In genomic region chr20:409697-410559, GRCh38 we compare ENCODE assay signal across 8 cellular contexts. TPM values are rescaled to one million over a fixed set of nuclear protein-coding genes. Genes with fewer than 3 reads are reported as not detected.
DNase-seq lines count a peak whose midpoint lies in the region; ATAC-seq, FAIRE-seq and TF ChIP-seq lines count a peak whose summit lies in the region.

No MANE protein-coding gene starts in this region.

- H3K4me1 ChIP-seq in BLaER1 treated with 17β-estradiol and CSF1 and Interleukin-3, amounts not matched to agents 10 nM and 100 nM = peaks cover 27 to 33% (median 30%) of the 10 kb centered on the region in 10 experiments
- H3K4me1 ChIP-seq in MM.1S (ENCODE audit: low read length) = peaks cover 9% of the 10 kb centered on the region

- H3K9me3 Mint-ChIP-seq in naive thymus-derived CD8-positive, alpha-beta T cell = peaks cover 0 to 2% (median 0%) of the 10 kb centered on the region in 9 donors

- peak overlapping the region; percentile 87 to 100 (median 98); a peak in 19 of 20 replicates for H3K4me3 ChIP-seq in BLaER1 treated with 17β-estradiol and CSF1 and Interleukin-3, amounts not matched to agents 10 nM and 100 nM
- H3K4me3 ChIP-seq in MM.1S (ENCODE audit: low read length) = no peak overlapping the region; the same call in 1 of the 2 replicates
- peak overlapping the region; percentile 99 for H3K4me3 ChIP-seq in bronchial epithelial cell (ENCODE audit: low read depth, low read length)

- no peaks in the 10 kb centered on the region for H3K27me3 Mint-ChIP-seq in naive thymus-derived CD8-positive, alpha-beta T cell

- H3K4me3 Mint-ChIP-seq in naive thymus-derived CD8-positive, alpha-beta T cell = peak overlapping the region; percentile 79 to 95 (median 90)

- H3K9me2 ChIP-seq in MM.1S (replicated peaks; ENCODE audit: insufficient read depth, low read length) = no peaks in the 10 kb centered on the region

- no peak for ATAC-seq in naive thymus-derived CD8-positive, alpha-beta T cell
- ATAC-seq in GM19467 (IDR thresholded peaks at IDR 0.05; ENCODE audit: unreplicated experiment) (no peak), HG03196 (IDR thresholded peaks at IDR 0.05; ENCODE audit: unreplicated experiment) (no peak)

- no peak for FAIRE-seq in bronchial epithelial cell (lab: Jason Lieb, UNC)

- H3K9ac ChIP-seq in BLaER1 treated with 17β-estradiol and CSF1 and Interleukin-3, amounts not matched to agents 10 nM and 100 nM = peak overlapping the region; percentile 87 to 98 (median 95); a peak in 21 of 22 replicates
- no peak overlapping the region for H3K9ac ChIP-seq in MM.1S (ENCODE audit: low read length)

- H3K9me3 ChIP-seq in BLaER1 treated with 17β-estradiol and CSF1 and Interleukin-3, amounts not matched to agents 10 nM and 100 nM (replicated peaks in 1 of 11) = peaks cover 0 to 17% (median 16%) of the 10 kb centered on the region in 11 experiments; a peak in 18 of 22 replicates
- H3K9me3 ChIP-seq in MM.1S (replicated peaks; ENCODE audit: insufficient read depth, low read length) = no peaks in the 10 kb centered on the region

- H3F3A ChIP-seq in MM.1S (ENCODE audit: insufficient read depth, low read length) = peaks cover 10% of the 10 kb centered on the region

- H3K27me3 ChIP-seq in BLaER1 treated with 17β-estradiol and CSF1 and Interleukin-3, amounts not matched to agents 10 nM and 100 nM = no peaks in the 10 kb centered on the region
- H3K27me3 ChIP-seq in MM.1S (replicated peaks; ENCODE audit: insufficient read depth, low read length) (no peaks in the 10 kb centered on the region), bronchial epithelial cell (ENCODE audit: control insufficient read depth, insufficient read depth, low read length) (no peaks in the 10 kb centered on the region)

- H3K36me3 Mint-ChIP-seq in naive thymus-derived CD8-positive, alpha-beta T cell = peaks cover 0 to 51% (median 24%) of the 10 kb centered on the region in 3 donors

- peaks cover 39% of the 10 kb centered on the region for H3K79me2 ChIP-seq in MM.1S (ENCODE audit: low read length)

- H3K27ac ChIP-seq in BLaER1 treated with 17β-estradiol and CSF1 and Interleukin-3, amounts not matched to agents 10 nM and 100 nM = peak overlapping the region in 10 of 11 experiments; percentile 84 to 97 (median 94); a peak in 15 of 22 replicates
- H3K27ac ChIP-seq in MM.1S (ENCODE audit: low read length) = no peak overlapping the region

- H3K4me2 ChIP-seq in BLaER1 treated with 17β-estradiol and CSF1 and Interleukin-3, amounts not matched to agents 10 nM and 100 nM = peak overlapping the region; percentile 86 to 98 (median 95)
- H3K4me2 ChIP-seq in MM.1S (ENCODE audit: low read depth, low read length) = peak overlapping the region; percentile 48; the same call in 1 of the 2 replicates

- POLR2A ChIA-PET in naive thymus-derived CD8-positive, alpha-beta T cell (lab: Charles Lee) = interaction anchor here (0.8 to 1.0 kb wide), 2 partner anchors 28 to 133 kb away, joined by 3 read pairs; no protein-coding TSS in a partner anchor

- DNase-seq in MM.1S = no peak
- no peak for DNase-seq in bronchial epithelial cell (ENCODE audit: low read depth)
- no peak for DNase-seq in naive thymus-derived CD8-positive, alpha-beta T cell
- DNase-seq in stimulated activated CD4-positive, alpha-beta T cell treated with anti-CD3 and anti-CD28 coated beads, Interleukin-4, amount 100 ng/mL, for 1 hour = no peak
- DNase-seq in NCI-H146 treated with DMSO at 0.1 percent for 48 hours (lab: John Stamatoyannopoulos, UW; ENCODE audit: unreplicated experiment) = no peak

- H2AFZ ChIP-seq in MM.1S (ENCODE audit: low read length) = no peak overlapping the region

- TF ChIP-seq CTCF in MM.1S (IDR thresholded peaks at IDR 0.05; ENCODE audit: low read length) (no peak), bronchial epithelial cell (IDR thresholded peaks at IDR 0.05; ENCODE audit: insufficient read depth, low read length, severe bottlenecking) (no peak)

- H3K27ac Mint-ChIP-seq in naive thymus-derived CD8-positive, alpha-beta T cell = peak overlapping the region; percentile 71 to 96 (median 93)

- peaks cover 25 to 56% (median 42%) of the 10 kb centered on the region in 11 experiments for H3K36me3 ChIP-seq in BLaER1 treated with 17β-estradiol and CSF1 and Interleukin-3, amounts not matched to agents 10 nM and 100 nM
- 0 out of 2 replicates have a peak, but pooled peaks cover 4% of the 10 kb centered on the region for H3K36me3 ChIP-seq in MM.1S (replicated peaks; ENCODE audit: insufficient read depth, low read length)
- H3K36me3 ChIP-seq in bronchial epithelial cell (ENCODE audit: control insufficient read depth, insufficient read depth, low read length) = peaks cover 16% of the 10 kb centered on the region

- H4K20me1 ChIP-seq in BLaER1 treated with 17β-estradiol and CSF1 and Interleukin-3, amounts not matched to agents 10 nM and 100 nM = peaks cover 0 to 27% (median 13%) of the 10 kb centered on the region in 11 experiments; a peak in 9 of 22 replicates
- H4K20me1 ChIP-seq in MM.1S (ENCODE audit: insufficient read depth, low read length) = no peaks in the 10 kb centered on the region

- H3K4me1 Mint-ChIP-seq in naive thymus-derived CD8-positive, alpha-beta T cell = peaks cover 26 to 65% (median 48%) of the 10 kb centered on the region in 4 donors

RNA-seq across cellular contexts. Expression of gene RBCK1, which starts 1.8 kb away (rescaled TPM):
- total RNA-seq in bronchial epithelial cell = 178 and 202 TPM in 2 replicates
- 100 to 1,000 TPM; 108 to 116 TPM for total RNA-seq in naive thymus-derived CD8-positive, alpha-beta T cell
- polyA plus RNA-seq in naive thymus-derived CD8-positive, alpha-beta T cell = 10 to 100 TPM; 65.3 to 82.2 (median 75.7) TPM

RNA-seq across cellular contexts. Expression of gene TRIB3, which starts 29.4 kb away (rescaled TPM):
- total RNA-seq in bronchial epithelial cell = 432 and 548 TPM in 2 replicates
- total RNA-seq in naive thymus-derived CD8-positive, alpha-beta T cell = 1 to 10 TPM; 8.7 to 8.9 TPM
- 1 to 10 TPM; 5.5 to 6.5 (median 6.2) TPM for polyA plus RNA-seq in naive thymus-derived CD8-positive, alpha-beta T cell

RNA-seq across cellular contexts. Expression of gene TBC1D20, which starts 52.4 kb away (rescaled TPM):
- total RNA-seq in bronchial epithelial cell = 30.0 and 35.8 TPM in 2 replicates
- total RNA-seq in naive thymus-derived CD8-positive, alpha-beta T cell = 10 to 100 TPM; 33.6 to 36.6 TPM
- 10 to 100 TPM; 13.8 to 20.8 (median 19.0) TPM for polyA plus RNA-seq in naive thymus-derived CD8-positive, alpha-beta T cell

Comparison
In these comparisons a context has a peak if more than half of its experiments do, and no peak if none do; other contexts are left out.
1. RNA of gene TRIB3, which starts 29.4 kb away (total RNA-seq): 432 to 548 TPM in bronchial epithelial cell; 8.7 to 8.9 TPM in naive thymus-derived CD8-positive, alpha-beta T cell; every median in the first group is over 10 times any median in the second.